In genomic region chr1:170214117-170214979, GRCh38 we compare ENCODE assay signal across 11 cellular contexts.
DNase-seq lines count a peak whose midpoint lies in the region; ATAC-seq and TF ChIP-seq lines count a peak whose summit lies in the region.
"Had no signal": no experiment of that assay in that cellular context is flagged by ENCODE, and none has a peak within 500 bp of the region (broad histone marks: within the 10 kb centered on the region; RNA-seq: fewer than 3 reads in every experiment).

No MANE protein-coding gene starts in this region.

- no peak for TF ChIP-seq CTCF in neural crest cell (conservative IDR thresholded peaks at IDR 0.05)
- TF ChIP-seq CTCF in glutamatergic neuron (IDR thresholded peaks at IDR 0.05; ENCODE audit: partially characterized antibody, unreplicated experiment): no peak

- H3K4me1 Mint-ChIP-seq in neural crest cell (peaks cover 6% of the 10 kb centered on the region), glutamatergic neuron (ENCODE audit: low read depth, unreplicated experiment) (no peaks in the 10 kb centered on the region)
- H3K4me1 Mint-ChIP-seq: CD4-positive, CD25-positive, alpha-beta regulatory T cell; immature natural killer cell had no signal

- peak overlapping the region; percentile 23 for H3K27ac Mint-ChIP-seq in neural crest cell (ENCODE audit: unreplicated experiment)
- H3K27ac Mint-ChIP-seq in glutamatergic neuron (ENCODE audit: unreplicated experiment): no peak overlapping the region
- H3K27ac Mint-ChIP-seq: immature natural killer cell had no signal

- H3K36me3 Mint-ChIP-seq in neural crest cell (ENCODE audit: low read depth) (no peaks in the 10 kb centered on the region), glutamatergic neuron (ENCODE audit: unreplicated experiment) (no peaks in the 10 kb centered on the region)
- H3K36me3 Mint-ChIP-seq: CD4-positive, CD25-positive, alpha-beta regulatory T cell; immature natural killer cell had no signal

- peaks cover 2% of the 10 kb centered on the region for H3K9me3 Mint-ChIP-seq in neural crest cell
- H3K9me3 Mint-ChIP-seq in glutamatergic neuron (ENCODE audit: unreplicated experiment): no peaks in the 10 kb centered on the region

- DNase-seq in HCEC 1CT: peak; percentile 27
- no peak for DNase-seq in neural crest cell (ENCODE audit: low read depth, low spot score)
- DNase-seq in iPS-NIHi7 (ENCODE audit: extremely low spot score): no peak
- no peak for DNase-seq in foreskin melanocyte
- no peak for DNase-seq in glutamatergic neuron
- DNase-seq: CD4-positive, CD25-positive, alpha-beta regulatory T cell; immature natural killer cell; NCI-H226 had no signal

- H3K27me3 Mint-ChIP-seq in neural crest cell (ENCODE audit: low read depth) (peaks cover 8% of the 10 kb centered on the region), glutamatergic neuron (ENCODE audit: unreplicated experiment) (no peaks in the 10 kb centered on the region)

- H3K4me3 Mint-ChIP-seq in neural crest cell (no peak overlapping the region), glutamatergic neuron (ENCODE audit: unreplicated experiment) (no peak overlapping the region)
- H3K4me3 Mint-ChIP-seq: CD4-positive, CD25-positive, alpha-beta regulatory T cell; immature natural killer cell had no signal

- peak; percentile 53 for ATAC-seq in GM18519 (IDR thresholded peaks at IDR 0.05; ENCODE audit: low FRiP score, unreplicated experiment)
- ATAC-seq in SK-N-SH treated with all-trans-retinoic acid at 6 μM for 48 hours: peak; percentile 70
- ATAC-seq in GM18907 (IDR thresholded peaks at IDR 0.05; ENCODE audit: unreplicated experiment): no peak

TF ChIP-seq in SK-N-SH treated with all-trans-retinoic acid at 6 μM for 48 hours, 23 proteins besides CTCF, POLR2A, EP300 and RAD21:
- TF ChIP-seq BACH2 (CRISPR knock-in tag; IDR thresholded peaks at IDR 0.05; ENCODE audit: borderline replicate concordance) (no peak), CSDC2 (CRISPR knock-in tag; IDR thresholded peaks at IDR 0.05) (no peak), ZFP30 (CRISPR knock-in tag; IDR thresholded peaks at IDR 0.05) (no peak), OSR1 (CRISPR knock-in tag; IDR thresholded peaks at IDR 0.05) (no peak), PATZ1 (CRISPR knock-in tag; IDR thresholded peaks at IDR 0.05; ENCODE audit: borderline replicate concordance) (no peak), ISL1 (CRISPR knock-in tag; IDR thresholded peaks at IDR 0.05) (no peak), ZNF8 (CRISPR knock-in tag; IDR thresholded peaks at IDR 0.05) (no peak), ESRRG (CRISPR knock-in tag; IDR thresholded peaks at IDR 0.05) (no peak), RARB (CRISPR knock-in tag; IDR thresholded peaks at IDR 0.05) (no peak), GLIS3 (CRISPR knock-in tag; IDR thresholded peaks at IDR 0.05) (no peak), ZFP3 (CRISPR knock-in tag; IDR thresholded peaks at IDR 0.05) (no peak)
